In the genomic region with DNA sequence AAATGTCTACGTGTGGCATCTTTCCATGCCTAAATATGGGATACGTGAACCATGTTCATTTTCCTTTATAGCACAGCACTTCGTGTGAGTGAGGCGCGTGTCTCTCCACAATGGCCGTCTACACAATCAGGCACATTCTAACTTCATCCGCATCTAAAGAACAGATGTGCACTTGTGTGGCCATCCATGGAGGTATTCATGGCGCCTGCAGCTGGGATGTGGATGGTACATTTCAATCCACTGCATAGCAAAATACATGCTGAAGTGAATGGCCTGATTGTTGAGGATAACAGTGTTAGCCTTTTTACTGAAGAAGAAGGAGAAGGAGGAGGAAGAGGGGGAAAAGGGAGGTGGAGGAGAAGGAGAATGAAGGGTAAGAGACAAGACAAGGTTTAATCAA, we compare ENCODE assay signal across 13 cellular contexts.
"Had no signal": no experiment of that assay in that cellular context is flagged by ENCODE, and none has a peak within 500 bp of the region (broad histone marks: within the 10 kb centered on the region; RNA-seq: fewer than 3 reads in every experiment).

No MANE protein-coding gene starts in this region.

- ATAC-seq: activated CD8-positive, alpha-beta memory T cell treated with anti-CD3 and anti-CD28 coated beads, Interleukin-2, amount 10 ng/mL, durations not matched to agents 7 days and 5 days; activated naive CD8-positive, alpha-beta T cell treated with anti-CD3 and anti-CD28 coated beads, Interleukin-2, amount 50 U/mL, for 24 hours; activated T-cell treated with anti-CD3 and anti-CD28 coated beads, Interleukin-2, amount 50 U/mL, for 4 hours; heart left ventricle; right lobe of liver; stimulated activated naive B cell treated with anti-CD40 and anti-IgM and Interleukin-4, amounts not matched to agents 10 μg/mL and 1 μg/mL and 100 μg/mL, for 72 hours had no signal

- DNase-seq: activated CD4-positive, CD25-positive, alpha-beta regulatory T cell; activated CD8-positive, alpha-beta memory T cell treated with anti-CD3 and anti-CD28 coated beads, Interleukin-2, amount 10 ng/mL, durations not matched to agents 7 days and 5 days; activated gamma-delta T cell treated with Interleukin-2 at 50 U/mL for 16 hours; activated naive CD8-positive, alpha-beta T cell treated with anti-CD3 and anti-CD28 coated beads, Interleukin-2, amount 50 U/mL, for 24 hours; activated T-cell treated with anti-CD3 and anti-CD28 coated beads, Interleukin-2, amount 50 U/mL, for 4 hours; central memory CD4-positive, alpha-beta T cell; erythroblast; heart left ventricle; kidney; right lobe of liver; spleen; stimulated activated CD4-positive, alpha-beta T cell treated with anti-CD3 and anti-CD28 coated beads, Interleukin-1b, Interleukin-23, amount 100 ng/mL, for 48 hours; stimulated activated naive B cell treated with anti-CD40 and anti-IgM and Interleukin-4, amounts not matched to agents 10 μg/mL and 1 μg/mL and 100 μg/mL, for 72 hours had no signal
